In the genomic region with DNA sequence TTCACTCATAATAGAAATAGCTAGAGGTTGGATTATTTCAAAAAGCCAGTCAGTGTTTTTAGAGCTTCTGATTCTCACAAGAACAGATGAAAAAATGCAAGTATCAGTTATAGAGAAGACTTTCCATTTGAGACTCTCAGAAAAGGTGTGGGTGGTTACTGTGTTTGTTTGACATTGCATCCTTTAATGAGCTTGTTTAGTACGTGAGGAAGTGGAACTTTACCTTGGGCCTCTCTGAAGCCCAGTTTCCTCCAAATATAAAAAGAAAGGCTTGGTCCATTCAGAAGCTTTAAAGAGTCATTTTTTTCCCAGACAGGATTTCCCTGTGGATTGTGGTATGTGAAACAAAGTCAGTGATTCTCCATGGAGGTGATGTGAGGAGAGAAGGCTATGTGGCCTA, we compare ENCODE assay signal across 8 cellular contexts.
DNase-seq lines count a peak whose midpoint lies in the region; ATAC-seq and TF ChIP-seq lines count a peak whose summit lies in the region.
"Had no signal": no experiment of that assay in that cellular context is flagged by ENCODE, and none has a peak within 500 bp of the region (broad histone marks: within the 10 kb centered on the region; RNA-seq: fewer than 3 reads in every experiment).

No MANE protein-coding gene starts in this region.

- H3K4me3 Mint-ChIP-seq in natural killer cell, result no peak overlapping the region

- intact Hi-C loops in natural killer cell (cut with micrococcal nuclease), result loop anchor here (10.0 kb wide), 1 partner anchor 95 kb away; the partner anchor contains the start of gene LIMS1

- no peak for TF ChIP-seq CTCF in natural killer cell (IDR thresholded peaks at IDR 0.05)

- H3K27me3 Mint-ChIP-seq in natural killer cell (ENCODE audit: low read depth in 2 of 2), result no peaks in the 10 kb centered on the region

- DNase-seq in natural killer cell (no peak), islet precursor cell (no peak)
- DNase-seq in activated CD4-positive, CD25-positive, alpha-beta regulatory T cell treated with anti-CD3 and anti-CD28 coated beads, Interleukin-2, amount 50 U/mL, for 72 hours, result no peak
- DNase-seq: PC-3 had no signal

- H3K9me3 Mint-ChIP-seq in natural killer cell, result no peaks in the 10 kb centered on the region

- peak overlapping the region; percentile 50 to 61 for H3K27ac Mint-ChIP-seq in natural killer cell

- ATAC-seq in GM18867 (IDR thresholded peaks at IDR 0.05; ENCODE audit: unreplicated experiment) (peak; percentile 81), GM21619 (IDR thresholded peaks at IDR 0.05; ENCODE audit: unreplicated experiment) (peak; percentile 70), HG03469 (IDR thresholded peaks at IDR 0.05; ENCODE audit: unreplicated experiment) (peak; percentile 68), natural killer cell (peak in 2 of 3 donors; percentile 44 to 49), GM21825 (IDR thresholded peaks at IDR 0.05; ENCODE audit: unreplicated experiment) (no peak)
- ATAC-seq: PC-3 had no signal

- peaks cover 43 to 45% of the 10 kb centered on the region in 2 donors for H3K4me1 Mint-ChIP-seq in natural killer cell

- no peaks in the 10 kb centered on the region for H3K36me3 Mint-ChIP-seq in natural killer cell
